In the genomic region with DNA sequence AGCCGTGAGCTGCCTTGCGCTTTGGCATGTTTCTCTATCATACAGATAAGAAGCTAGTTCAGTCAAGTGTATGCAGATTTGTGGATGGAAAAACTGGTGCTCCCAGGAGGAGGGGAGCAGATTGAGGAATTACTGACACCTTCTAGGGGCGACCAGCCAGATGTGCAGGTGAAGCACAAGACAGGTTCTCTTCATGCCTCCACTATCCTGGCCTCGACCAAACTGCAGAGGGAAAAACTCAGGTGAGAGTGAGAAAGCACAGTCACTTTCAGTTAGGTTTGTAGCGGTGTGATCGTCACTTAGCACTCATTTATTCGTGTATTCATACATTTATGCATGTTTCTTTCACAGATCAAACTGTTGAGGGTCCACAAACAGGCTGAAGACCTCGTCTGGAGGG, we compare ENCODE assay signal across 9 cellular contexts. TPM values are rescaled to one million over a fixed set of nuclear protein-coding genes. Genes with fewer than 3 reads are reported as not detected.
DNase-seq lines count a peak whose midpoint lies in the region; ATAC-seq and TF ChIP-seq lines count a peak whose summit lies in the region.
"Had no signal": no experiment of that assay in that cellular context is flagged by ENCODE, and none has a peak within 500 bp of the region (broad histone marks: within the 10 kb centered on the region; RNA-seq: fewer than 3 reads in every experiment).

No MANE protein-coding gene starts in this region.

- peak in 1 of 5 donors; percentile 26 for DNase-seq in CD8-positive, alpha-beta memory T cell
- DNase-seq in endodermal cell (peak; percentile 47), NCI-H2196 treated with DMSO at 0.1 percent for 48 hours (lab: John Stamatoyannopoulos, UW; ENCODE audit: unreplicated experiment) (no peak), NCI-H748 (lab: John Stamatoyannopoulos, UW; ENCODE audit: unreplicated experiment) (no peak)

- H3K27ac Mint-ChIP-seq in CD8-positive, alpha-beta memory T cell: peak overlapping the region; percentile 94 to 99 (median 98)
- no peak overlapping the region for H3K27ac Mint-ChIP-seq in endodermal cell

- 40 to 43% methylated on average over 6 to 8 of the region's 8 CpGs for WGBS in endodermal cell (ENCODE audit: insufficient coverage in 1 of 2, insufficient read length in 1 of 2), 2 experiments

- H3K9ac ChIP-seq in OCI-LY3 (ENCODE audit: low read length) (peak overlapping the region; percentile 92), endodermal cell (ENCODE audit: extremely low read depth, low read length, poor library complexity, severe bottlenecking) (no peak overlapping the region)

- TF ChIP-seq CTCF in OCI-LY3 (IDR thresholded peaks at IDR 0.05; ENCODE audit: low read depth, low read length) (no peak), endodermal cell (conservative IDR thresholded peaks at IDR 0.05) (no peak), neutrophil (IDR thresholded peaks at IDR 0.05) (no peak)

- H3K9me3 ChIP-seq in CD8-positive, alpha-beta memory T cell (ENCODE audit: low read length): no peaks in the 10 kb centered on the region
- H3K9me3 ChIP-seq in OCI-LY3 (ENCODE audit: insufficient read depth, low read length): no peaks in the 10 kb centered on the region
- peaks cover 4% of the 10 kb centered on the region for H3K9me3 ChIP-seq in endodermal cell (ENCODE audit: control insufficient read depth, low read length)
- H3K9me3 ChIP-seq in neutrophil: no peaks in the 10 kb centered on the region

- ATAC-seq in GM19328 (IDR thresholded peaks at IDR 0.05; ENCODE audit: unreplicated experiment) (no peak), GM21423 (IDR thresholded peaks at IDR 0.05; ENCODE audit: unreplicated experiment) (no peak)

- H3K4me2 ChIP-seq in OCI-LY3 (ENCODE audit: low read length): peak overlapping the region; percentile 96

- peaks cover 30% of the 10 kb centered on the region for H4K20me1 ChIP-seq in OCI-LY3 (ENCODE audit: insufficient read depth, low read length)

- H3K79me2 ChIP-seq in OCI-LY3 (ENCODE audit: low read length): peaks cover 44% of the 10 kb centered on the region

- H3K4me3 ChIP-seq in CD8-positive, alpha-beta memory T cell (ENCODE audit: low read length): peak overlapping the region; percentile 90
- peak overlapping the region; percentile 94 for H3K4me3 ChIP-seq in OCI-LY3 (ENCODE audit: low read length)
- H3K4me3 ChIP-seq in endodermal cell (ENCODE audit: low read length): peak overlapping the region; percentile 99
- peak overlapping the region; percentile 73 to 85 for H3K4me3 ChIP-seq in neutrophil (ENCODE audit: low read depth in 1 of 2, low read length in 1 of 2)

- POLR2A ChIA-PET in CD8-positive, alpha-beta memory T cell (lab: Charles Lee): interaction anchor here (0.7 to 1.9 kb wide), 8 partner anchors 10 to 842 kb away, joined by 3 to 11 read pairs (median 4); a partner anchor contains a TSS

- H3K27me3 Mint-ChIP-seq in CD8-positive, alpha-beta memory T cell: no peaks in the 10 kb centered on the region
- peaks cover 21% of the 10 kb centered on the region for H3K27me3 Mint-ChIP-seq in endodermal cell (ENCODE audit: insufficient read depth)

- H3K4me1 ChIP-seq in CD8-positive, alpha-beta memory T cell (ENCODE audit: insufficient read depth, low read length): peaks cover 45% of the 10 kb centered on the region
- peaks cover 28% of the 10 kb centered on the region for H3K4me1 ChIP-seq in OCI-LY3 (ENCODE audit: low read length)
- H3K4me1 ChIP-seq in endodermal cell (ENCODE audit: control insufficient read depth, insufficient read depth, low read length): no peaks in the 10 kb centered on the region
- peaks cover 55 to 67% of the 10 kb centered on the region in 2 experiments for H3K4me1 ChIP-seq in neutrophil (ENCODE audit: control insufficient read depth in 1 of 2, insufficient read depth in 1 of 2, low read depth in 1 of 2, low read length in 1 of 2)

- H3K27me3 ChIP-seq in CD8-positive, alpha-beta memory T cell (ENCODE audit: insufficient read depth, low read length, poor library complexity, severe bottlenecking): no peaks in the 10 kb centered on the region
- no peaks in the 10 kb centered on the region for H3K27me3 ChIP-seq in OCI-LY3 (ENCODE audit: low read depth, low read length)
- H3K27me3 ChIP-seq in endodermal cell (ENCODE audit: control insufficient read depth, insufficient read depth, low read length, poor library complexity, severe bottlenecking): peaks cover 11% of the 10 kb centered on the region
- no peaks in the 10 kb centered on the region for H3K27me3 ChIP-seq in neutrophil

- peak overlapping the region; percentile 55; the same call in 1 of the 2 replicates for H2AFZ ChIP-seq in OCI-LY3 (ENCODE audit: low read depth, low read length)

- H3K4me1 Mint-ChIP-seq in CD8-positive, alpha-beta memory T cell: peaks cover 44 to 64% (median 46%) of the 10 kb centered on the region in 3 donors
- H3K4me1 Mint-ChIP-seq in endodermal cell: peaks cover 14% of the 10 kb centered on the region

- H3K27ac ChIP-seq in CD8-positive, alpha-beta memory T cell (ENCODE audit: low read depth, low read length): peak overlapping the region; percentile 80
- peak overlapping the region; percentile 32 for H3K27ac ChIP-seq in OCI-LY3 (ENCODE audit: low read length)
- no peak overlapping the region for H3K27ac ChIP-seq in endodermal cell (ENCODE audit: low read depth, low read length)
- H3K27ac ChIP-seq in neutrophil: peak overlapping the region; percentile 99

- H3K36me3 Mint-ChIP-seq in CD8-positive, alpha-beta memory T cell: peaks cover 0 to 33% (median 9%) of the 10 kb centered on the region in 3 donors
- peaks cover 10% of the 10 kb centered on the region for H3K36me3 Mint-ChIP-seq in endodermal cell (ENCODE audit: low read depth)

- CTCF ChIA-PET in CD8-positive, alpha-beta memory T cell (lab: Charles Lee): interaction anchor here (1.3 to 2.0 kb wide), 2 partner anchors 12 to 24 kb away, joined by 4 to 6 read pairs; no protein-coding TSS in a partner anchor

- H3K4me3 Mint-ChIP-seq in CD8-positive, alpha-beta memory T cell: peak overlapping the region; percentile 90 to 95 (median 93)
- H3K4me3 Mint-ChIP-seq in endodermal cell: peak overlapping the region; percentile 77

- peaks cover 11% of the 10 kb centered on the region for H3K36me3 ChIP-seq in CD8-positive, alpha-beta memory T cell (ENCODE audit: insufficient read depth, low read length)
- H3K36me3 ChIP-seq in OCI-LY3 (replicated peaks; ENCODE audit: low read depth, low read length) (peaks cover 13% of the 10 kb centered on the region), endodermal cell (ENCODE audit: control insufficient read depth, insufficient read depth, low read length) (peaks cover 19% of the 10 kb centered on the region), neutrophil (peaks cover 5% of the 10 kb centered on the region)

- no peaks in the 10 kb centered on the region for H3K9me3 Mint-ChIP-seq in CD8-positive, alpha-beta memory T cell
- no peaks in the 10 kb centered on the region for H3K9me3 Mint-ChIP-seq in endodermal cell

RNA-seq across cellular contexts. Expression of a gene that starts 0.6 kb away (rescaled TPM):
- total RNA-seq in CD8-positive, alpha-beta memory T cell: 100 to 1,000 TPM; 144 to 154 TPM
- 184 TPM for polyA plus RNA-seq in CD8-positive, alpha-beta memory T cell
- total RNA-seq in endodermal cell: 10 to 100 TPM; 47.0 to 50.9 TPM
- 49.2 TPM for polyA plus RNA-seq in endodermal cell (2013, experiment 1 of 2)
- polyA plus RNA-seq in endodermal cell (2013, experiment 2 of 2): 46.7 TPM

RNA-seq across cellular contexts. Expression of a gene that starts 21.5 kb away (rescaled TPM):
- under 1 TPM; 0.38 to 0.44 TPM for total RNA-seq in CD8-positive, alpha-beta memory T cell
- polyA plus RNA-seq in CD8-positive, alpha-beta memory T cell: not detected
- total RNA-seq in endodermal cell: 1 to 10 TPM; 1.2 to 1.3 TPM
- polyA plus RNA-seq in endodermal cell (2013, experiment 1 of 2): 4.3 TPM
- polyA plus RNA-seq in endodermal cell (2013, experiment 2 of 2): 4.4 TPM
- total RNA-seq: glomerular endothelial cell had no signal

RNA-seq across cellular contexts. Expression of a gene that starts 38.4 kb away (rescaled TPM):
- total RNA-seq in CD8-positive, alpha-beta memory T cell: 10 to 100 TPM; 42.3 to 42.4 TPM
- polyA plus RNA-seq in CD8-positive, alpha-beta memory T cell: 22.0 TPM
- total RNA-seq in endodermal cell: 10 to 100 TPM; 23.6 to 27.0 TPM
- 17.6 TPM for polyA plus RNA-seq in endodermal cell (2013, experiment 1 of 2)
- polyA plus RNA-seq in endodermal cell (2013, experiment 2 of 2): 16.5 TPM

RNA-seq across cellular contexts. Expression of a gene that starts 46.2 kb away (rescaled TPM):
- not detected for total RNA-seq in CD8-positive, alpha-beta memory T cell
- polyA plus RNA-seq in CD8-positive, alpha-beta memory T cell: 0.25 TPM
- total RNA-seq in endodermal cell: under 1 TPM in 1 of 2 donors, not detected in 1; 0.15 TPM
- polyA plus RNA-seq in endodermal cell (2013, experiment 1 of 2): not detected
- polyA plus RNA-seq in endodermal cell (2013, experiment 2 of 2): not detected
- total RNA-seq: glomerular endothelial cell had no signal
